8 cellular contexts compared by ENCODE assay signal in the genomic region with DNA sequence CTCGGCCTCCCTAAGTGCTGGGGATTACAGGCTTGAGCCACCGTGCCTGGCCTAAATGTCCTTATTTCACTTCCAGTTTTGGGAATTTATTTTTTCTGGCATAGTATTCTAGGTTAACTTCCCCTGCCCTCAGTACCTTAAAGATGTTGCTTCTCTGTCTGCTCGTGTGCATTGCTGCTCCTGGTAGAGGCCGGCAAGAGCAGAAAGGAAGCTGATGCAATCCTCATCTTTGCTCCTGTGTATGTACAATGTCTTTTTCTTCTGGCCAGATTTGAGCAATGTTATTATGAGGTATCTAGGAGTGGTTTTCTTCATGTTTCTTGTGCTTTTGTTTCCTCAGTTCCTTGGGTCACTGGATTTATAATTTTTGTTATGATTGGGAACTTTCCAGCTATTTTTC.
A peak's percentile ranks its signal among the peaks of the same experiment; 100 is the strongest.
DNase-seq lines count a peak whose midpoint lies in the region; ATAC-seq, FAIRE-seq and TF ChIP-seq lines count a peak whose summit lies in the region.
"Not testable (repeated sequence)": the region's sequence is repeated elsewhere in the genome, so short reads cannot be mapped to it uniquely, and the experiment has no call there.

No MANE protein-coding gene starts in this region.

- not testable (repeated sequence) for H3K9me1 ChIP-seq in K562 (ENCODE audit: control insufficient read depth, insufficient read depth, low read length)

- not testable (repeated sequence) for H3K4me3 ChIP-seq in K562; fibroblast of the aortic adventitia (ENCODE audit: low read depth, low read length)

- TF ChIP-seq EP300 in K562 (IDR thresholded peaks at IDR 0.05; ENCODE audit: low read length): not testable (repeated sequence)

- POLR2A ChIA-PET in activated CD4-positive, alpha-beta memory T cell treated with anti-CD3 and anti-CD28 coated beads, Interleukin-2, amount 10 ng/mL, durations not matched to agents 7 days and 5 days (lab: Charles Lee): interaction anchor here (2.5 kb wide), 1 partner anchor 41 kb away, joined by 16 read pairs; no protein-coding TSS in a partner anchor
- POLR2A ChIA-PET in K562 (lab: Yijun Ruan, JAX): not testable (repeated sequence)

- H3K27me3 ChIP-seq in K562 (ENCODE audit: control insufficient read depth in 2 of 2, insufficient read depth in 2 of 2, low read length in 2 of 2): peaks cover 7 to 18% of the 10 kb centered on the region in 2 experiments

- intact Hi-C loops in activated naive CD4-positive, alpha-beta T cell treated with anti-CD3 and anti-CD28 coated beads for 36 hours (cut with micrococcal nuclease); K562 (cut with micrococcal nuclease): not testable (repeated sequence)

- not testable (repeated sequence) for H3K36me3 Mint-ChIP-seq in T-helper 1 cell treated with Interleukin-12 subunit alpha and Interleukin-12 subunit beta and Interleukin-4 antibody, amounts not matched to agents 30 μg/mL and 1 μg/mL, for 36 hours (ENCODE audit: low read depth); activated CD4-positive, alpha-beta memory T cell treated with anti-CD3 and anti-CD28 coated beads, Interleukin-2, amount 10 ng/mL, durations not matched to agents 7 days and 5 days (ENCODE audit: low read depth); activated naive CD4-positive, alpha-beta T cell treated with anti-CD3 and anti-CD28 coated beads for 36 hours (ENCODE audit: low read depth); osteocyte (ENCODE audit: unreplicated experiment)

- DNase-seq in CD1c-positive myeloid dendritic cell (ENCODE audit: extremely low spot score): peak; percentile 29
- DNase-seq in MV-4-11 (lab: John Stamatoyannopoulos, UW): peak; percentile 44
- DNase-seq in activated CD4-positive, alpha-beta memory T cell treated with anti-CD3 and anti-CD28 coated beads, Interleukin-2, amount 10 ng/mL, durations not matched to agents 7 days and 5 days; activated naive CD4-positive, alpha-beta T cell treated with anti-CD3 and anti-CD28 coated beads for 36 hours; K562 (ENCODE audit: extremely low read depth in 1 of 4, low spot score in 3 of 4); osteocyte (ENCODE audit: extremely low spot score, unreplicated experiment): not testable (repeated sequence)
- peak; percentile 22 for DNase-seq in fibroblast of the aortic adventitia (ENCODE audit: low read depth)

- H3K9me3 Mint-ChIP-seq in T-helper 1 cell treated with Interleukin-12 subunit alpha and Interleukin-12 subunit beta and Interleukin-4 antibody, amounts not matched to agents 30 μg/mL and 1 μg/mL, for 36 hours; activated CD4-positive, alpha-beta memory T cell treated with anti-CD3 and anti-CD28 coated beads, Interleukin-2, amount 10 ng/mL, durations not matched to agents 7 days and 5 days; activated naive CD4-positive, alpha-beta T cell treated with anti-CD3 and anti-CD28 coated beads for 36 hours; osteocyte (ENCODE audit: unreplicated experiment): not testable (repeated sequence)

- not testable (repeated sequence) for H3K9ac ChIP-seq in K562 (ENCODE audit: insufficient read depth in 1 of 2, low read depth in 2 of 2, low read length in 2 of 2)

- not testable (repeated sequence) for FAIRE-seq in K562 (lab: Jason Lieb, UNC)

- not testable (repeated sequence) for TF ChIP-seq RAD21 in K562 (CRISPR knock-in tag; conservative IDR thresholded peaks at IDR 0.05 in 1 of 2, IDR thresholded peaks at IDR 0.05 in 1 of 2)

- not testable (repeated sequence) for ATAC-seq in K562

- H3K27ac Mint-ChIP-seq in T-helper 1 cell treated with Interleukin-12 subunit alpha and Interleukin-12 subunit beta and Interleukin-4 antibody, amounts not matched to agents 30 μg/mL and 1 μg/mL, for 36 hours; activated naive CD4-positive, alpha-beta T cell treated with anti-CD3 and anti-CD28 coated beads for 36 hours: not testable (repeated sequence)
- peak overlapping the region; percentile 62 for H3K27ac Mint-ChIP-seq in activated CD4-positive, alpha-beta memory T cell treated with anti-CD3 and anti-CD28 coated beads, Interleukin-2, amount 10 ng/mL, durations not matched to agents 7 days and 5 days
- H3K27ac Mint-ChIP-seq in osteocyte (ENCODE audit: unreplicated experiment): peak overlapping the region; percentile 44

- not testable (repeated sequence) for H3K4me2 ChIP-seq in K562 (ENCODE audit: insufficient read depth, low read length)

- H3K36me3 ChIP-seq in K562 (ENCODE audit: control insufficient read depth, insufficient read depth, low read length): not testable (repeated sequence)

- H3K27ac ChIP-seq in K562 (ENCODE audit: extremely low read depth, low read depth, low read length): not testable (repeated sequence)

- in situ Hi-C loops in K562 (cut with MboI): not testable (repeated sequence)

- not testable (repeated sequence) for H3K4me1 ChIP-seq in K562 (replicated peaks in 1 of 2; ENCODE audit: control insufficient read depth in 2 of 2, insufficient read depth in 2 of 2, low read length in 2 of 2)

- TF ChIP-seq CTCF in K562 (IDR thresholded peaks at IDR 0.05 in 2 of 3, conservative IDR thresholded peaks at IDR 0.05 in 1 of 3; ENCODE audit: insufficient read depth in 2 of 3, low read depth in 1 of 3, low read length in 3 of 3); fibroblast of the aortic adventitia (IDR thresholded peaks at IDR 0.05; ENCODE audit: insufficient read depth, low read length); osteocyte (IDR thresholded peaks at IDR 0.05): not testable (repeated sequence)

- not testable (repeated sequence) for BruUV-seq in K562 (replicated peaks; lab: Mats Ljungman, UMichigan)

- H3K9me3 ChIP-seq in K562 (replicated peaks; ENCODE audit: control insufficient read depth, insufficient read depth, low read depth, low read length): not testable (repeated sequence)

- H2AFZ ChIP-seq in K562 (ENCODE audit: low read depth, low read length): not testable (repeated sequence)

- WGBS in K562 (ENCODE audit: insufficient coverage, low coverage, missing lambda C conversion rate): 15% methylated on average over 4 of the region's 4 CpGs

- peak overlapping the region; percentile 48 for H3K4me3 Mint-ChIP-seq in T-helper 1 cell treated with Interleukin-12 subunit alpha and Interleukin-12 subunit beta and Interleukin-4 antibody, amounts not matched to agents 30 μg/mL and 1 μg/mL, for 36 hours
- H3K4me3 Mint-ChIP-seq in activated CD4-positive, alpha-beta memory T cell treated with anti-CD3 and anti-CD28 coated beads, Interleukin-2, amount 10 ng/mL, durations not matched to agents 7 days and 5 days: peak overlapping the region; percentile 54
- peak overlapping the region; percentile 66 for H3K4me3 Mint-ChIP-seq in activated naive CD4-positive, alpha-beta T cell treated with anti-CD3 and anti-CD28 coated beads for 36 hours
- not testable (repeated sequence) for H3K4me3 Mint-ChIP-seq in osteocyte (ENCODE audit: unreplicated experiment)

- CTCF ChIA-PET in activated CD4-positive, alpha-beta memory T cell treated with anti-CD3 and anti-CD28 coated beads, Interleukin-2, amount 10 ng/mL, durations not matched to agents 7 days and 5 days (lab: Charles Lee); activated naive CD4-positive, alpha-beta T cell treated with anti-CD3 and anti-CD28 coated beads for 36 hours (lab: Charles Lee); K562 (lab: Yijun Ruan, JAX; ENCODE audit: low intra/inter-chr PET ratio): not testable (repeated sequence)

- not testable (repeated sequence) for H4K20me1 ChIP-seq in K562 (replicated peaks; ENCODE audit: control insufficient read depth, insufficient read depth, low read length)

- H3K27me3 Mint-ChIP-seq in T-helper 1 cell treated with Interleukin-12 subunit alpha and Interleukin-12 subunit beta and Interleukin-4 antibody, amounts not matched to agents 30 μg/mL and 1 μg/mL, for 36 hours (ENCODE audit: low read depth): peaks cover 17% of the 10 kb centered on the region
- peaks cover 43% of the 10 kb centered on the region for H3K27me3 Mint-ChIP-seq in activated CD4-positive, alpha-beta memory T cell treated with anti-CD3 and anti-CD28 coated beads, Interleukin-2, amount 10 ng/mL, durations not matched to agents 7 days and 5 days
- peaks cover 24% of the 10 kb centered on the region for H3K27me3 Mint-ChIP-seq in activated naive CD4-positive, alpha-beta T cell treated with anti-CD3 and anti-CD28 coated beads for 36 hours (ENCODE audit: low read depth)
- H3K27me3 Mint-ChIP-seq in osteocyte (ENCODE audit: unreplicated experiment): peaks cover 19% of the 10 kb centered on the region

- not testable (repeated sequence) for H3K79me2 ChIP-seq in K562 (ENCODE audit: control insufficient read depth, insufficient read depth, low read length)

- not testable (repeated sequence) for TF ChIP-seq POLR2A in K562 (conservative IDR thresholded peaks at IDR 0.05)

- H3K4me1 Mint-ChIP-seq in T-helper 1 cell treated with Interleukin-12 subunit alpha and Interleukin-12 subunit beta and Interleukin-4 antibody, amounts not matched to agents 30 μg/mL and 1 μg/mL, for 36 hours (ENCODE audit: low read depth): peaks cover 21% of the 10 kb centered on the region
- peaks cover 28% of the 10 kb centered on the region for H3K4me1 Mint-ChIP-seq in activated CD4-positive, alpha-beta memory T cell treated with anti-CD3 and anti-CD28 coated beads, Interleukin-2, amount 10 ng/mL, durations not matched to agents 7 days and 5 days
- H3K4me1 Mint-ChIP-seq in activated naive CD4-positive, alpha-beta T cell treated with anti-CD3 and anti-CD28 coated beads for 36 hours (ENCODE audit: low read depth): peaks cover 17% of the 10 kb centered on the region
- H3K4me1 Mint-ChIP-seq in osteocyte (ENCODE audit: unreplicated experiment): peaks cover 12% of the 10 kb centered on the region

TF ChIP-seq in K562, 482 proteins besides CTCF, POLR2A, EP300 and RAD21 (continues in another document):
- peak; percentile 16; the same call in 1 of the 2 replicates for TF ChIP-seq L3MBTL2 (IDR thresholded peaks at IDR 0.05)
